ENCODE assay signal across 9 cellular contexts in genomic region chr2:196083601-196084000, GRCh38. TPM values are rescaled to one million over a fixed set of nuclear protein-coding genes. Genes with fewer than 3 reads are reported as not detected.
"Had no signal": no experiment of that assay in that cellular context is flagged by ENCODE, and none has a peak within 500 bp of the region (broad histone marks: within the 10 kb centered on the region; RNA-seq: fewer than 3 reads in every experiment).

No MANE protein-coding gene starts in this region.

- ATAC-seq: HepG2 had no signal

- FAIRE-seq: HepG2, HTR-8/SVneo had no signal

- DNase-seq: IMR-90, Kasumi-1, KBM-7, KG1 had no signal

- H3K27ac Mint-ChIP-seq: IgD-negative memory B cell had no signal

- H3K27ac ChIP-seq: HL-60, KMS-11 had no signal

- H3K4me2 ChIP-seq: KMS-11 had no signal

- H3K27me3 Mint-ChIP-seq: IgD-negative memory B cell had no signal

- H3K9ac ChIP-seq: KMS-11 had no signal

- H3K4me3 Mint-ChIP-seq: IgD-negative memory B cell had no signal

RNA-seq across cellular contexts. Expression of gene DNAH7, which starts 15.0 kb away (rescaled TPM):
- polyA plus RNA-seq: HepG2 had no signal
